8 cellular contexts compared by ENCODE assay signal in the genomic region with DNA sequence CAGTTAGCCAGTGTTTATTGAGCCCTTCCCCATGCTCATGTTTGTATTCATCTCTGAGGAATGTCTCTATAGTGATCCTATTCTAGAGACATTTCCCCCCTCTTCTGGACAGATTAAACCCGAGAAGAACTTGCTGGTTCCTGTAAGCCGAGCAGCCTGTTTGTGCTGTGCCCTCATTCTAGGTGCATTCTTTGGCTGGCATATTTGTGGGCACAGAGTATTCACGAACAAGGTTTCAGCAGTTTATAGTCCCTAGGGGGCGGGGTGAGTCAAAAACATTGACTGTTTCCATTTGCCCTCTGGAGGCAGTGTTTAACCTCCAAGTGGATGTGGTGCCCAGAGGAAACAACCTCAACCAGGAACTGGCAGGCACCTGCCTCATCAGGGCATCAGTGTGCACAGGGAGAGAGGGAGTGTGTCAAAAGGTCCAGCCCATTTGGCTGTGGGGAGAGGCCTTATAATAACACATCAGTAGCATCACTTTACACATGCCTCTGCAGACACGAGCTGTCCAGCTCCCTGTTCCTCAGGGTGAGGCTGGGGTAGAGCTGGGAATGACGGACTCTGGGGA.
A peak's percentile ranks its signal among the peaks of the same experiment; 100 is the strongest.
DNase-seq lines count a peak whose midpoint lies in the region; ATAC-seq and TF ChIP-seq lines count a peak whose summit lies in the region.

No MANE protein-coding gene starts in this region.

- WGBS in thyroid gland, 2 donors = 68 to 85% methylated on average over 6 of the region's 6 CpGs

- H3K27ac ChIP-seq in right atrium auricular region (no peak overlapping the region), HCT116 (ENCODE audit: low read depth, low read length) (no peak overlapping the region), thyroid gland (no peak overlapping the region)

- TF ChIP-seq RAD21 in HCT116 (IDR thresholded peaks at IDR 0.05; ENCODE audit: low read depth) = peak; percentile 52

- DNase-seq in Right ventricle myocardium superior = no peak
- no peak for DNase-seq in right atrium auricular region (ENCODE audit: low spot score)
- peak; percentile 54 for DNase-seq in HCT116 (ENCODE audit: low read depth, low spot score)
- DNase-seq in NCI-H1694 treated with DMSO at 0.1 percent for 48 hours (lab: John Stamatoyannopoulos, UW) = peak; percentile 53
- DNase-seq in UCSD-AML1 (lab: John Stamatoyannopoulos, UW; ENCODE audit: unreplicated experiment) = peak; percentile 10
- DNase-seq in left cardiac atrium = no peak
- DNase-seq in thyroid gland = peak; percentile 8 to 27
- DNase-seq in activated T-cell treated with anti-CD3 and anti-CD28 coated beads, Interleukin-2, amount 50 U/mL, for 1 hour = no peak

- H3K27me3 ChIP-seq in right atrium auricular region (no peaks in the 10 kb centered on the region), HCT116 (ENCODE audit: insufficient read depth, low read length) (no peaks in the 10 kb centered on the region), thyroid gland (no peaks in the 10 kb centered on the region)

- no peak for TF ChIP-seq POLR2A in HCT116 (IDR thresholded peaks at IDR 0.05; ENCODE audit: borderline replicate concordance, extremely low read depth, insufficient read depth, insufficient read length)
- no peak for TF ChIP-seq POLR2A in thyroid gland (IDR thresholded peaks at IDR 0.05)

- no peak overlapping the region for H3K4me3 ChIP-seq in right atrium auricular region
- H3K4me3 ChIP-seq in HCT116 (replicated peaks in 1 of 2; ENCODE audit: low read depth in 1 of 2, low read length in 2 of 2) = no peak overlapping the region
- no peak overlapping the region for H3K4me3 ChIP-seq in thyroid gland (replicated peaks in 1 of 3)

- no peak overlapping the region for H3K9ac ChIP-seq in HCT116 (ENCODE audit: low read length)

- H3K36me3 ChIP-seq in right atrium auricular region (no peaks in the 10 kb centered on the region), HCT116 (ENCODE audit: control insufficient read depth in 1 of 2, insufficient read depth in 2 of 2, low read length in 2 of 2) (no peaks in the 10 kb centered on the region), thyroid gland (no peaks in the 10 kb centered on the region)

- intact Hi-C loops in Right ventricle myocardium superior (cut with DNase I) = no loop called here
- intact Hi-C loops in HCT116 (cut with micrococcal nuclease) = loop anchor here (10.0 kb wide), 1 partner anchor 471 kb away; no protein-coding TSS in a partner anchor
- intact Hi-C loops in left cardiac atrium (cut with DNase I) = no loop called here
- intact Hi-C loops in thyroid gland (cut with DNase I) = no loop called here

- RAD21 ChIA-PET in HCT116 (lab: Charles Lee; ENCODE audit: low non-redundant PET in 1 of 2, low total read pairs in 2 of 2, uncharacterized antibody in 2 of 2, unreplicated experiment in 2 of 2) = no interaction called here

- H3K4me2 ChIP-seq in HCT116 (ENCODE audit: low read length) = peak overlapping the region; percentile 36

- no TSS peak for BruUV-seq in HCT116 (replicated peaks; lab: Mats Ljungman, UMichigan)

- no peak overlapping the region for H2AFZ ChIP-seq in HCT116 (ENCODE audit: low read depth, low read length, poor library complexity, severe bottlenecking)

- no peaks in the 10 kb centered on the region for H3K79me2 ChIP-seq in HCT116 (ENCODE audit: insufficient read depth, low read length)

- CTCF ChIA-PET in HCT116 (lab: Charles Lee) = interaction anchor here (0.9 to 2.8 kb wide), 8 partner anchors 8 to 40 kb away, joined by 3 to 10 read pairs (median 4); no protein-coding TSS in a partner anchor

- ATAC-seq in Right ventricle myocardium superior (ENCODE audit: poor library complexity) = peak; percentile 51
- ATAC-seq in HCT116 = peak; percentile 91
- ATAC-seq in left cardiac atrium = peak; percentile 44 to 47

- POLR2A ChIA-PET in HCT116 (lab: Charles Lee) = interaction anchor here (0.7 kb wide), 1 partner anchor 341 kb away, joined by 3 read pairs; no protein-coding TSS in a partner anchor

- no peaks in the 10 kb centered on the region for H4K20me1 ChIP-seq in HCT116 (ENCODE audit: insufficient read depth)

- no peaks in the 10 kb centered on the region for H3K9me2 ChIP-seq in HCT116 (ENCODE audit: insufficient read depth)

- no peaks in the 10 kb centered on the region for H3K9me3 ChIP-seq in right atrium auricular region
- no peaks in the 10 kb centered on the region for H3K9me3 ChIP-seq in HCT116 (ENCODE audit: control insufficient read depth in 1 of 2, insufficient read depth in 1 of 2, low read depth in 1 of 2, low read length in 2 of 2)
- H3K9me3 ChIP-seq in thyroid gland = no peaks in the 10 kb centered on the region

- TF ChIP-seq CTCF in right atrium auricular region (IDR thresholded peaks at IDR 0.05) (peak in 1 of 2 donors; percentile 37), HCT116 (IDR thresholded peaks at IDR 0.05 in 2 of 3, conservative IDR thresholded peaks at IDR 0.05 in 1 of 3; ENCODE audit: borderline replicate concordance in 1 of 3, insufficient read depth in 1 of 3, low read depth in 2 of 3, low read length in 2 of 3) (peak; percentile 70 to 97 (median 73)), thyroid gland (IDR thresholded peaks at IDR 0.05) (peak in 1 of 6 experiments; percentile 28)

- H3K4me1 ChIP-seq in right atrium auricular region (no peaks in the 10 kb centered on the region), HCT116 (ENCODE audit: control insufficient read depth in 1 of 2, insufficient read depth in 2 of 2, low read length in 2 of 2) (peaks cover 12 to 17% of the 10 kb centered on the region in 2 experiments; a peak in 3 of 4 replicates), thyroid gland (peaks cover 0 to 6% of the 10 kb centered on the region in 2 donors)

TF ChIP-seq in HCT116, 20 proteins besides CTCF, POLR2A, EP300 and RAD21:
- TF ChIP-seq CBX3 (IDR thresholded peaks at IDR 0.05; ENCODE audit: low read depth) = peak; percentile 67; the same call in 1 of the 2 replicates
- peak; percentile 27 for TF ChIP-seq YY1 (IDR thresholded peaks at IDR 0.05; ENCODE audit: extremely low read depth, insufficient replicate concordance, low read depth, low read length)
- no peak for TF ChIP-seq ELF1 (IDR thresholded peaks at IDR 0.05; ENCODE audit: borderline replicate concordance, low read depth)

Comparison
In these comparisons a context has a peak if more than half of its experiments do, and no peak if none do; other contexts are left out.
1. DNase-seq: peak in HCT116 (single experiment), NCI-H1694 treated with DMSO at 0.1 percent for 48 hours (single experiment), UCSD-AML1 (single experiment) and thyroid gland (2 of 2); none in Right ventricle myocardium superior (single experiment), right atrium auricular region (single experiment), left cardiac atrium (single experiment) and activated T-cell treated with anti-CD3 and anti-CD28 coated beads, Interleukin-2, amount 50 U/mL, for 1 hour (single experiment).
2. Peak in every context shown above with its lines, with median percentiles within 50 percentile points of each other: ATAC-seq.